9 cellular contexts compared by ENCODE assay signal in the genomic region with DNA sequence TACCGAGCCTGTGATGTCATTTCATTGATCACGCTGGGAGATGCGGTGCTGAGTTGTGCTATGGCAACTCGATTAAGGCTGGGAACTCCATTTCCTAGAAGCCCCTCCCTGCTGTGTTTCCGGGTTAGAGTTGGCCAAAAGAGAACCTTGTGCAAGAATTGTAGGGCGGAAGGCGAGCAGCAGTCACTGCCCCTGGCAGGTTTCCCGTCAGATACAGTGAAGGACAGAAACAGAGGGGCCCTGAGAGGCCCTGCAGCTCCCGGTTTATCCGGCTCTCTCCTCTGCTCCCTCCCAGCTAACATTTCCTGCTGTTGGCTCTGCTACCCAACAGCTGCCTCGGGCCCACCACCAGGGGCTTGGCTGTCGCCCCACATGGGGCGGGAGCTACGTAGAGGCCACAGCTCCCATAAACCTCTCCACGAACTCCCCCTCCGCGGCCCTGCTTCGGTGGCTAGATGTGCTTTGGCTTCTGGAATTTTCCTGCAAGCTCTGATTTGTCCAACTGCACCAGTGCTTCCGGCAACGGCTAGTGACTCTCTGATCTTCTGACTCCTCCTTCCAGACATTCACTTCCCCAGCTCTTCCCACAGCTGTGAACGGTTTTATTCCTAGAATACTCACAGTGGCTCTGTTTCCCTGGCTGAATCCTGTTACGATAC.
DNase-seq lines count a peak whose midpoint lies in the region.
"Had no signal": no experiment of that assay in that cellular context is flagged by ENCODE, and none has a peak within 500 bp of the region (broad histone marks: within the 10 kb centered on the region; RNA-seq: fewer than 3 reads in every experiment).

No MANE protein-coding gene starts in this region.

- no peaks in the 10 kb centered on the region for H3K79me1 ChIP-seq in neuronal stem cell (ENCODE audit: low read depth, low read length)

- no peak overlapping the region for H2BK120ac ChIP-seq in neuronal stem cell (ENCODE audit: low read depth, low read length)

- no peak overlapping the region for H4K8ac ChIP-seq in neuronal stem cell (ENCODE audit: low read depth, low read length)

- H3K9ac ChIP-seq in neuronal stem cell (ENCODE audit: low read depth, low read length, poor library complexity): no peak overlapping the region

- intact Hi-C loops in activated naive CD4-positive, alpha-beta T cell treated with anti-CD3 and anti-CD28 coated beads for 36 hours (cut with micrococcal nuclease): loop anchor here (1.0 to 5.0 kb wide), 5 partner anchors 58 to 138 kb away; no protein-coding TSS in a partner anchor

- H3K27ac Mint-ChIP-seq in activated naive CD4-positive, alpha-beta T cell treated with anti-CD3 and anti-CD28 coated beads for 36 hours: peak overlapping the region; percentile 77

- H2BK12ac ChIP-seq in neuronal stem cell (ENCODE audit: low read length): no peak overlapping the region

- peak overlapping the region; percentile 18 for H3K4me2 ChIP-seq in neuronal stem cell (ENCODE audit: insufficient read depth, low read length, poor library complexity, severe bottlenecking)

- H3K14ac ChIP-seq in neuronal stem cell (ENCODE audit: low read length): no peak overlapping the region

- no peak overlapping the region for H2BK5ac ChIP-seq in neuronal stem cell (ENCODE audit: low read length)

- no peaks in the 10 kb centered on the region for H3K36me3 ChIP-seq in neuronal stem cell (replicated peaks in 1 of 2; ENCODE audit: control insufficient read depth in 2 of 2, insufficient read depth in 2 of 2, low read length in 2 of 2)

- H2BK15ac ChIP-seq in neuronal stem cell (ENCODE audit: low read length): no peak overlapping the region

- H3K27ac ChIP-seq in neuronal stem cell (replicated peaks; ENCODE audit: low read length) (no peak overlapping the region), temporal lobe (ENCODE audit: low read depth, low read length) (peak overlapping the region; percentile 33)

- no peaks in the 10 kb centered on the region for H3K27me3 Mint-ChIP-seq in activated naive CD4-positive, alpha-beta T cell treated with anti-CD3 and anti-CD28 coated beads for 36 hours (ENCODE audit: low read depth)

- peaks cover 29% of the 10 kb centered on the region for H3K4me1 Mint-ChIP-seq in activated naive CD4-positive, alpha-beta T cell treated with anti-CD3 and anti-CD28 coated beads for 36 hours (ENCODE audit: low read depth)

- H3K4me3 Mint-ChIP-seq in activated naive CD4-positive, alpha-beta T cell treated with anti-CD3 and anti-CD28 coated beads for 36 hours: peak overlapping the region; percentile 54

- no peaks in the 10 kb centered on the region for H3K27me3 ChIP-seq in neuronal stem cell (ENCODE audit: control insufficient read depth in 3 of 3, insufficient read depth in 3 of 3, low read depth in 1 of 3, low read length in 3 of 3)

- no peak overlapping the region for H3K4me3 ChIP-seq in neuronal stem cell (ENCODE audit: low read length in 2 of 2)

- H4K91ac ChIP-seq in neuronal stem cell (ENCODE audit: low read depth, low read length, poor library complexity): no peak overlapping the region

- no peak overlapping the region for H3K4ac ChIP-seq in neuronal stem cell (ENCODE audit: low read length)

- H2AFZ ChIP-seq in neuronal stem cell (ENCODE audit: low read length): peak overlapping the region; percentile 93

- CTCF ChIA-PET in activated naive CD4-positive, alpha-beta T cell treated with anti-CD3 and anti-CD28 coated beads for 36 hours (lab: Charles Lee): no interaction called here

- DNase-seq in activated T-cell treated with anti-CD3 and anti-CD28 coated beads for 1 hour (ENCODE audit: low read depth) (peak; percentile 9), activated T-cell treated with anti-CD3 and anti-CD28 coated beads for 4 hours (no peak), SHP77 treated with DMSO at 0.1 percent for 48 hours (lab: John Stamatoyannopoulos, UW) (peak; percentile 20), foreskin melanocyte (peak; percentile 48), neuronal stem cell (ENCODE audit: low spot score) (no peak), NCI-H2171 (lab: John Stamatoyannopoulos, UW) (no peak)
- DNase-seq in activated naive CD4-positive, alpha-beta T cell treated with anti-CD3 and anti-CD28 coated beads for 36 hours: peak; percentile 78
- DNase-seq: DND-41 had no signal

- H3K9me3 ChIP-seq in neuronal stem cell (replicated peaks in 1 of 2; ENCODE audit: control insufficient read depth in 2 of 2, insufficient read depth in 1 of 2, low read depth in 1 of 2, low read length in 2 of 2): no peaks in the 10 kb centered on the region

- WGBS in neuronal stem cell (ENCODE audit: extremely low coverage in 2 of 2, insufficient read length in 2 of 2, insufficient replicate concordance in 1 of 2), 2 donors: no CpG with 5 or more reads among the region's 22 CpGs

- no peaks in the 10 kb centered on the region for H3K9me3 Mint-ChIP-seq in activated naive CD4-positive, alpha-beta T cell treated with anti-CD3 and anti-CD28 coated beads for 36 hours

- no peak overlapping the region for H2AK5ac ChIP-seq in neuronal stem cell (ENCODE audit: low read depth, low read length)

- H3K23ac ChIP-seq in neuronal stem cell (ENCODE audit: low read depth, low read length, poor library complexity): no peak overlapping the region

- H3K4me1 ChIP-seq in neuronal stem cell (ENCODE audit: control insufficient read depth in 2 of 2, insufficient read depth in 1 of 2, low read depth in 1 of 2, low read length in 2 of 2): peaks cover 0 to 2% of the 10 kb centered on the region in 2 donors

- no peak overlapping the region for H3K18ac ChIP-seq in neuronal stem cell (ENCODE audit: low read length)

- H3K36me3 Mint-ChIP-seq in activated naive CD4-positive, alpha-beta T cell treated with anti-CD3 and anti-CD28 coated beads for 36 hours (ENCODE audit: low read depth): no peaks in the 10 kb centered on the region

Comparison
In these comparisons a context has a peak if more than half of its experiments do, and no peak if none do; other contexts are left out.
1. DNase-seq: peak in activated T-cell treated with anti-CD3 and anti-CD28 coated beads for 1 hour (single experiment), SHP77 treated with DMSO at 0.1 percent for 48 hours (single experiment), activated naive CD4-positive, alpha-beta T cell treated with anti-CD3 and anti-CD28 coated beads for 36 hours (single experiment) and foreskin melanocyte (single experiment); none in activated T-cell treated with anti-CD3 and anti-CD28 coated beads for 4 hours (single experiment), neuronal stem cell (single experiment) and NCI-H2171 (single experiment).